Comparison of ENCODE assay signal across 1 cellular context in genomic region chr16:17468611-17469010, GRCh38.
TF ChIP-seq lines count a peak whose summit lies in the region.

No MANE protein-coding gene starts in this region.

TF ChIP-seq in GM12878, 131 proteins besides CTCF, POLR2A, EP300 and RAD21 (continued from another document):
- TF ChIP-seq, protein P1, sequence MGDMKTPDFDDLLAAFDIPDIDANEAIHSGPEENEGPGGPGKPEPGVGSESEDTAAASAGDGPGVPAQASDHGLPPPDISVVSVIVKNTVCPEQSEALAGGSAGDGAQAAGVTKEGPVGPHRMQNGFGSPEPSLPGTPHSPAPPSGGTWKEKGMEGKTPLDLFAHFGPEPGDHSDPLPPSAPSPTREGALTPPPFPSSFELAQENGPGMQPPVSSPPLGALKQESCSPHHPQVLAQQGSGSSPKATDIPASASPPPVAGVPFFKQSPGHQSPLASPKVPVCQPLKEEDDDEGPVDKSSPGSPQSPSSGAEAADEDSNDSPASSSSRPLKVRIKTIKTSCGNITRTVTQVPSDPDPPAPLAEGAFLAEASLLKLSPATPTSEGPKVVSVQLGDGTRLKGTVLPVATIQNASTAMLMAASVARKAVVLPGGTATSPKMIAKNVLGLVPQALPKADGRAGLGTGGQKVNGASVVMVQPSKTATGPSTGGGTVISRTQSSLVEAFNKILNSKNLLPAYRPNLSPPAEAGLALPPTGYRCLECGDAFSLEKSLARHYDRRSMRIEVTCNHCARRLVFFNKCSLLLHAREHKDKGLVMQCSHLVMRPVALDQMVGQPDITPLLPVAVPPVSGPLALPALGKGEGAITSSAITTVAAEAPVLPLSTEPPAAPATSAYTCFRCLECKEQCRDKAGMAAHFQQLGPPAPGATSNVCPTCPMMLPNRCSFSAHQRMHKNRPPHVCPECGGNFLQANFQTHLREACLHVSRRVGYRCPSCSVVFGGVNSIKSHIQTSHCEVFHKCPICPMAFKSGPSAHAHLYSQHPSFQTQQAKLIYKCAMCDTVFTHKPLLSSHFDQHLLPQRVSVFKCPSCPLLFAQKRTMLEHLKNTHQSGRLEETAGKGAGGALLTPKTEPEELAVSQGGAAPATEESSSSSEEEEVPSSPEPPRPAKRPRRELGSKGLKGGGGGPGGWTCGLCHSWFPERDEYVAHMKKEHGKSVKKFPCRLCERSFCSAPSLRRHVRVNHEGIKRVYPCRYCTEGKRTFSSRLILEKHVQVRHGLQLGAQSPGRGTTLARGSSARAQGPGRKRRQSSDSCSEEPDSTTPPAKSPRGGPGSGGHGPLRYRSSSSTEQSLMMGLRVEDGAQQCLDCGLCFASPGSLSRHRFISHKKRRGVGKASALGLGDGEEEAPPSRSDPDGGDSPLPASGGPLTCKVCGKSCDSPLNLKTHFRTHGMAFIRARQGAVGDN (IDR thresholded peaks at IDR 0.05), result no peak
- TF ChIP-seq BACH1 (IDR thresholded peaks at IDR 0.05; ENCODE audit: borderline replicate concordance) (no peak), IRF4 (IDR thresholded peaks at IDR 0.05; ENCODE audit: low read depth, low read length) (no peak), ATF3 (IDR thresholded peaks at IDR 0.05; ENCODE audit: borderline replicate concordance, extremely low read depth, low read depth, low read length) (no peak), SUPT20H (IDR thresholded peaks at IDR 0.05; ENCODE audit: borderline replicate concordance, control insufficient read depth, low read depth, low read length) (no peak), HDAC6 (IDR thresholded peaks at IDR 0.05; ENCODE audit: unreplicated experiment) (no peak), CREB1 (IDR thresholded peaks at IDR 0.05; ENCODE audit: low read depth) (no peak), NBN (IDR thresholded peaks at IDR 0.05) (no peak), CEBPB (IDR thresholded peaks at IDR 0.05; ENCODE audit: borderline replicate concordance in 1 of 2, low read depth in 2 of 2, low read length in 2 of 2) (no peak), RCOR1 (conservative IDR thresholded peaks at IDR 0.05; ENCODE audit: low read depth, low read length) (no peak), BCL11A (IDR thresholded peaks at IDR 0.05; ENCODE audit: low read depth, low read length) (no peak), RAD51 (IDR thresholded peaks at IDR 0.05) (no peak), CBFB (IDR thresholded peaks at IDR 0.05; ENCODE audit: low read depth) (no peak)
- TF ChIP-seq, protein P2, sequence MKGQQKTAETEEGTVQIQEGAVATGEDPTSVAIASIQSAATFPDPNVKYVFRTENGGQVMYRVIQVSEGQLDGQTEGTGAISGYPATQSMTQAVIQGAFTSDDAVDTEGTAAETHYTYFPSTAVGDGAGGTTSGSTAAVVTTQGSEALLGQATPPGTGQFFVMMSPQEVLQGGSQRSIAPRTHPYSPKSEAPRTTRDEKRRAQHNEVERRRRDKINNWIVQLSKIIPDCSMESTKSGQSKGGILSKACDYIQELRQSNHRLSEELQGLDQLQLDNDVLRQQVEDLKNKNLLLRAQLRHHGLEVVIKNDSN (IDR thresholded peaks at IDR 0.05; ENCODE audit: borderline replicate concordance, extremely low read length, insufficient read depth, low read depth, low read length), result no peak
- TF ChIP-seq, protein P3, sequence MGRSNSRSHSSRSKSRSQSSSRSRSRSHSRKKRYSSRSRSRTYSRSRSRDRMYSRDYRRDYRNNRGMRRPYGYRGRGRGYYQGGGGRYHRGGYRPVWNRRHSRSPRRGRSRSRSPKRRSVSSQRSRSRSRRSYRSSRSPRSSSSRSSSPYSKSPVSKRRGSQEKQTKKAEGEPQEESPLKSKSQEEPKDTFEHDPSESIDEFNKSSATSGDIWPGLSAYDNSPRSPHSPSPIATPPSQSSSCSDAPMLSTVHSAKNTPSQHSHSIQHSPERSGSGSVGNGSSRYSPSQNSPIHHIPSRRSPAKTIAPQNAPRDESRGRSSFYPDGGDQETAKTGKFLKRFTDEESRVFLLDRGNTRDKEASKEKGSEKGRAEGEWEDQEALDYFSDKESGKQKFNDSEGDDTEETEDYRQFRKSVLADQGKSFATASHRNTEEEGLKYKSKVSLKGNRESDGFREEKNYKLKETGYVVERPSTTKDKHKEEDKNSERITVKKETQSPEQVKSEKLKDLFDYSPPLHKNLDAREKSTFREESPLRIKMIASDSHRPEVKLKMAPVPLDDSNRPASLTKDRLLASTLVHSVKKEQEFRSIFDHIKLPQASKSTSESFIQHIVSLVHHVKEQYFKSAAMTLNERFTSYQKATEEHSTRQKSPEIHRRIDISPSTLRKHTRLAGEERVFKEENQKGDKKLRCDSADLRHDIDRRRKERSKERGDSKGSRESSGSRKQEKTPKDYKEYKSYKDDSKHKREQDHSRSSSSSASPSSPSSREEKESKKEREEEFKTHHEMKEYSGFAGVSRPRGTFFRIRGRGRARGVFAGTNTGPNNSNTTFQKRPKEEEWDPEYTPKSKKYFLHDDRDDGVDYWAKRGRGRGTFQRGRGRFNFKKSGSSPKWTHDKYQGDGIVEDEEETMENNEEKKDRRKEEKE (IDR thresholded peaks at IDR 0.05), result no peak
TF ChIP-seq in GM12878: peak in this region for 0.
